In genomic region chr1:179025975-179026812, GRCh38 we compare ENCODE assay signal across 8 cellular contexts. TPM values are rescaled to one million over a fixed set of nuclear protein-coding genes. Genes with fewer than 3 reads are reported as not detected.
A peak's percentile ranks its signal among the peaks of the same experiment; 100 is the strongest.
DNase-seq lines count a peak whose midpoint lies in the region; ATAC-seq and TF ChIP-seq lines count a peak whose summit lies in the region.

No MANE protein-coding gene starts in this region.

- peak overlapping the region; percentile 87 for H3K4me3 Mint-ChIP-seq in CD8-positive, alpha-beta T cell
- H3K4me3 Mint-ChIP-seq in endothelial cell (ENCODE audit: unreplicated experiment): peak overlapping the region; percentile 94

- POLR2A ChIA-PET in CD8-positive, alpha-beta T cell (lab: Charles Lee): no interaction called here

- intact Hi-C loops in CD8-positive, alpha-beta T cell (cut with DNase I, micrococcal nuclease): loop anchor here (1.0 to 10.0 kb wide), 17 partner anchors 55 to 1996 kb away; partner anchors contain the start of genes AXDND1 (in 2 of the 2), TOR1AIP1 (in 2 of the 2), ACBD6 (in 1 of the 2) and CEP350 (in 1 of the 2)

- peak; percentile 45 to 83 (median 71) for DNase-seq in CD8-positive, alpha-beta T cell
- DNase-seq in NOMO-1 (lab: John Stamatoyannopoulos, UW; ENCODE audit: unreplicated experiment in 2 of 2) (peak; percentile 51 to 63), endothelial cell (ENCODE audit: low spot score) (peak; percentile 67), mucosa of gallbladder (ENCODE audit: low spot score) (peak; percentile 65)
- peak; percentile 29 for DNase-seq in activated CD8-positive, alpha-beta memory T cell treated with anti-CD3 and anti-CD28 coated beads, Interleukin-2, amount 50 U/mL, for 24 hours (ENCODE audit: extremely low read depth)
- DNase-seq in stimulated activated CD8-positive, alpha-beta memory T cell treated with anti-CD3 and anti-CD28 coated beads, Interleukin-4, amount 100 ng/mL, for 4 hours (ENCODE audit: low read depth in 2 of 2, low spot score in 1 of 2): peak; percentile 24 to 57

- no peaks in the 10 kb centered on the region for H3K27me3 Mint-ChIP-seq in CD8-positive, alpha-beta T cell (ENCODE audit: low read depth)
- H3K27me3 Mint-ChIP-seq in endothelial cell (ENCODE audit: unreplicated experiment): peaks cover 12% of the 10 kb centered on the region

- H3K27ac ChIP-seq in CD8-positive, alpha-beta T cell (ENCODE audit: low read depth, low read length): peak overlapping the region; percentile 77

- peak; percentile 78 for ATAC-seq in CD8-positive, alpha-beta T cell
- peak; percentile 66 for ATAC-seq in GM19395 (IDR thresholded peaks at IDR 0.05; ENCODE audit: unreplicated experiment)
- ATAC-seq in HG03520 (IDR thresholded peaks at IDR 0.05; ENCODE audit: unreplicated experiment): peak; percentile 58

- peaks cover 31% of the 10 kb centered on the region for H3K4me1 ChIP-seq in CD8-positive, alpha-beta T cell (ENCODE audit: insufficient read depth, low read length)

- H3K9me3 ChIP-seq in CD8-positive, alpha-beta T cell (ENCODE audit: low read length): no peaks in the 10 kb centered on the region

- H3K36me3 Mint-ChIP-seq in CD8-positive, alpha-beta T cell: no peaks in the 10 kb centered on the region
- peaks cover 6% of the 10 kb centered on the region for H3K36me3 Mint-ChIP-seq in endothelial cell (ENCODE audit: low read depth, unreplicated experiment)

- CTCF ChIA-PET in CD8-positive, alpha-beta T cell (lab: Charles Lee): no interaction called here

- H3K4me3 ChIP-seq in CD8-positive, alpha-beta T cell (ENCODE audit: low read depth, low read length): peak overlapping the region; percentile 81

- H3K4me1 Mint-ChIP-seq in CD8-positive, alpha-beta T cell (ENCODE audit: low read depth): peaks cover 49% of the 10 kb centered on the region
- H3K4me1 Mint-ChIP-seq in endothelial cell (ENCODE audit: unreplicated experiment): peaks cover 55% of the 10 kb centered on the region

- no peaks in the 10 kb centered on the region for H3K9me3 Mint-ChIP-seq in CD8-positive, alpha-beta T cell
- no peaks in the 10 kb centered on the region for H3K9me3 Mint-ChIP-seq in endothelial cell (ENCODE audit: unreplicated experiment)

- no peak for TF ChIP-seq CTCF in CD8-positive, alpha-beta T cell (IDR thresholded peaks at IDR 0.05)
- no peak for TF ChIP-seq CTCF in endothelial cell (IDR thresholded peaks at IDR 0.05; ENCODE audit: unreplicated experiment)

- peak overlapping the region; percentile 88 for H3K27ac Mint-ChIP-seq in CD8-positive, alpha-beta T cell
- no peak overlapping the region for H3K27ac Mint-ChIP-seq in endothelial cell (ENCODE audit: unreplicated experiment)

- no peaks in the 10 kb centered on the region for H3K36me3 ChIP-seq in CD8-positive, alpha-beta T cell (ENCODE audit: insufficient read depth, low read length)

- H3K27me3 ChIP-seq in CD8-positive, alpha-beta T cell (ENCODE audit: insufficient read depth, low read length): no peaks in the 10 kb centered on the region

RNA-seq across cellular contexts. Expression of gene FAM20B, which starts 0.5 kb away (rescaled TPM):
- total RNA-seq in CD8-positive, alpha-beta T cell: 10 to 100 TPM; 11.1 to 11.2 TPM
- total RNA-seq in endothelial cell (ENCODE audit: unreplicated experiment): 31.4 TPM
- total RNA-seq in mucosa of gallbladder: 69.9 TPM

RNA-seq across cellular contexts. Expression of gene TOR3A, which starts 55.7 kb away (rescaled TPM):
- total RNA-seq in CD8-positive, alpha-beta T cell: 10 to 100 TPM; 15.6 to 16.0 TPM
- total RNA-seq in endothelial cell (ENCODE audit: unreplicated experiment): 15.2 TPM
- total RNA-seq in mucosa of gallbladder: 31.1 TPM

Comparison
In these comparisons a context has a peak if more than half of its experiments do, and no peak if none do; other contexts are left out.
1. Peak in every context shown above with its lines: DNase-seq, ATAC-seq, H3K4me3 ChIP-seq and H3K27ac ChIP-seq.